In the genomic region with DNA sequence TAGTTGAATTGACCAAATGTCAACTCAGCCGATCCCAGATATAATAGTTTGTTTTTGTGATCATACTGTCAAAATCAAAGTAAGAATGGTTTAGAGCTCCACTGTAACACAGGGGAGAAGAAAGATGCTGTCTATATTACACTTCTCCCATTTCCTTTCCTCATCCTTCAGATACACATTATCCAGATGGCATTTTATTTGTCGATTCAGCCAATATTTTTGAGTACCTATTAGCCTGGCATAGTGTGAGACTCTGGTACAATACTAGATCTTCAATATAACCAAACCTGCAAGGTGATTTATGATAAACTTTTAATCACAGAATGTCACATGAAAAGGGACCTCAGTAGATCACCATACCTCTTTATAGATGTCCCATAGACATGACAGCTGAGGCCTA, we compare ENCODE assay signal across 8 cellular contexts. TPM values are rescaled to one million over a fixed set of nuclear protein-coding genes. Genes with fewer than 3 reads are reported as not detected.
DNase-seq lines count a peak whose midpoint lies in the region; ATAC-seq and TF ChIP-seq lines count a peak whose summit lies in the region.

No MANE protein-coding gene starts in this region.

- H3K36me3 ChIP-seq in SU-DHL-6 (ENCODE audit: low read length) (0 out of 2 replicates have a peak, but pooled peaks cover 7% of the 10 kb centered on the region), fibroblast of lung (ENCODE audit: control insufficient read depth, insufficient read depth, low read length) (no peaks in the 10 kb centered on the region), skeletal muscle tissue (ENCODE audit: control insufficient read depth in 3 of 3, insufficient read depth in 3 of 3, low read length in 3 of 3) (peaks cover 0 to 13% (median 0%) of the 10 kb centered on the region in 3 donors)

- ATAC-seq in GM19328 (IDR thresholded peaks at IDR 0.05; ENCODE audit: unreplicated experiment): no peak
- no peak for ATAC-seq in HG02885 (IDR thresholded peaks at IDR 0.05; ENCODE audit: poor library complexity, unreplicated experiment)
- ATAC-seq in HG02623 (IDR thresholded peaks at IDR 0.05; ENCODE audit: unreplicated experiment): no peak

- TF ChIP-seq CTCF in SU-DHL-6 (IDR thresholded peaks at IDR 0.05; ENCODE audit: insufficient read depth, low read length, poor library complexity, severe bottlenecking) (no peak), fibroblast of lung (conservative IDR thresholded peaks at IDR 0.05 in 1 of 2, IDR thresholded peaks at IDR 0.05 in 1 of 2; ENCODE audit: low read depth in 1 of 2, low read length in 2 of 2) (no peak)

- H3K9me2 ChIP-seq in SU-DHL-6 (replicated peaks; ENCODE audit: insufficient read depth, low read length): no peaks in the 10 kb centered on the region

- H3K27me3 Mint-ChIP-seq in activated CD4-positive, alpha-beta T cell treated with anti-CD3 and anti-CD28 coated beads, Interleukin-2, amount 10 ng/mL, durations not matched to agents 24 days and 14 days: no peaks in the 10 kb centered on the region

- H3K36me3 Mint-ChIP-seq in activated CD4-positive, alpha-beta T cell treated with anti-CD3 and anti-CD28 coated beads, Interleukin-2, amount 10 ng/mL, durations not matched to agents 24 days and 14 days (ENCODE audit: low read depth): peaks cover 11% of the 10 kb centered on the region

- H3K27ac Mint-ChIP-seq in activated CD4-positive, alpha-beta T cell treated with anti-CD3 and anti-CD28 coated beads, Interleukin-2, amount 10 ng/mL, durations not matched to agents 24 days and 14 days: peak overlapping the region; percentile 16

- H3K27ac ChIP-seq in SU-DHL-6 (ENCODE audit: low read depth, low read length): 0 out of 2 replicates have a peak overlapping the region, but pooled peaks have one; percentile 4
- H3K27ac ChIP-seq in fibroblast of lung (ENCODE audit: insufficient read depth, low read length): no peak overlapping the region
- no peak overlapping the region for H3K27ac ChIP-seq in skeletal muscle tissue (ENCODE audit: low read depth, low read length)

- H3K9me3 ChIP-seq in SU-DHL-6 (ENCODE audit: insufficient read depth, low read length) (no peaks in the 10 kb centered on the region), fibroblast of lung (ENCODE audit: control insufficient read depth, insufficient read depth, low read depth, low read length) (no peaks in the 10 kb centered on the region), skeletal muscle tissue (ENCODE audit: control insufficient read depth in 3 of 3, low read length in 3 of 3) (no peaks in the 10 kb centered on the region)

- no peaks in the 10 kb centered on the region for H3K4me1 ChIP-seq in fibroblast of lung (ENCODE audit: control insufficient read depth, extremely low read depth, insufficient read depth, low read length)
- H3K4me1 ChIP-seq in skeletal muscle tissue (ENCODE audit: control insufficient read depth in 3 of 3, insufficient read depth in 3 of 3, low read length in 3 of 3): peaks cover 14 to 22% (median 16%) of the 10 kb centered on the region in 3 donors

- intact Hi-C loops in activated CD4-positive, alpha-beta T cell treated with anti-CD3 and anti-CD28 coated beads, Interleukin-2, amount 10 ng/mL, durations not matched to agents 24 days and 14 days (cut with micrococcal nuclease): no loop called here

- DNase-seq in activated CD4-positive, alpha-beta T cell treated with anti-CD3 and anti-CD28 coated beads, Interleukin-2, amount 10 ng/mL, durations not matched to agents 24 days and 14 days: no peak
- no peak for DNase-seq in activated CD4-positive, alpha-beta T cell treated with anti-CD3 and anti-CD28 coated beads for 4 hours
- no peak for DNase-seq in fibroblast of lung (ENCODE audit: low read depth in 2 of 2)

- no peaks in the 10 kb centered on the region for H3K27me3 ChIP-seq in SU-DHL-6 (ENCODE audit: low read length)
- H3K27me3 ChIP-seq in fibroblast of lung (ENCODE audit: control insufficient read depth, insufficient read depth, low read length): no peaks in the 10 kb centered on the region
- H3K27me3 ChIP-seq in skeletal muscle tissue (ENCODE audit: control insufficient read depth in 3 of 3, insufficient read depth in 3 of 3, low read length in 3 of 3): no peaks in the 10 kb centered on the region

- H3K9me3 Mint-ChIP-seq in activated CD4-positive, alpha-beta T cell treated with anti-CD3 and anti-CD28 coated beads, Interleukin-2, amount 10 ng/mL, durations not matched to agents 24 days and 14 days: no peaks in the 10 kb centered on the region

- H3F3A ChIP-seq in SU-DHL-6 (ENCODE audit: insufficient read depth): peaks cover 21% of the 10 kb centered on the region

- H3K4me1 Mint-ChIP-seq in activated CD4-positive, alpha-beta T cell treated with anti-CD3 and anti-CD28 coated beads, Interleukin-2, amount 10 ng/mL, durations not matched to agents 24 days and 14 days: peaks cover 40% of the 10 kb centered on the region

- H3K4me2 ChIP-seq in SU-DHL-6 (ENCODE audit: low read depth, low read length, poor library complexity, severe bottlenecking): peak overlapping the region; percentile 66
- H3K4me2 ChIP-seq in fibroblast of lung (ENCODE audit: extremely low read depth, insufficient read depth, low read length): peak overlapping the region; percentile 91

- H3K4me3 Mint-ChIP-seq in activated CD4-positive, alpha-beta T cell treated with anti-CD3 and anti-CD28 coated beads, Interleukin-2, amount 10 ng/mL, durations not matched to agents 24 days and 14 days: peak overlapping the region; percentile 100

- H3K9ac ChIP-seq in SU-DHL-6 (ENCODE audit: low read length) (peak overlapping the region; percentile 81; the same call in 1 of the 2 replicates), fibroblast of lung (ENCODE audit: insufficient read depth, low read length) (no peak overlapping the region), skeletal muscle tissue (ENCODE audit: low read depth in 1 of 3, low read length in 3 of 3) (peak overlapping the region in 2 of 3 donors; percentile 10 to 87)

- H3K79me2 ChIP-seq in SU-DHL-6 (ENCODE audit: insufficient read depth, low read length) (peaks cover 40% of the 10 kb centered on the region), fibroblast of lung (ENCODE audit: control insufficient read depth, insufficient read depth, low read length) (peaks cover 27% of the 10 kb centered on the region)

- no peak overlapping the region for H2AFZ ChIP-seq in SU-DHL-6 (ENCODE audit: low read depth, low read length, severe bottlenecking)
- H2AFZ ChIP-seq in fibroblast of lung (ENCODE audit: low read length): no peak overlapping the region

- H3K4me3 ChIP-seq in SU-DHL-6 (ENCODE audit: insufficient read depth, low read length, poor library complexity, severe bottlenecking): peak overlapping the region; percentile 76
- peak overlapping the region in 3 of 4 experiments; percentile 87 to 90 (median 88) for H3K4me3 ChIP-seq in fibroblast of lung (replicated peaks in 1 of 4; ENCODE audit: control extremely low read depth in 1 of 4, insufficient read depth in 1 of 4, low read depth in 3 of 4, low read length in 4 of 4)
- H3K4me3 ChIP-seq in skeletal muscle tissue (ENCODE audit: low read length in 3 of 3): peak overlapping the region in 1 of 3 donors; percentile 8

- H4K20me1 ChIP-seq in SU-DHL-6 (ENCODE audit: low read depth, low read length): no peaks in the 10 kb centered on the region
- H4K20me1 ChIP-seq in fibroblast of lung (ENCODE audit: control insufficient read depth, extremely low read depth, insufficient read depth, low read length): no peaks in the 10 kb centered on the region

RNA-seq across cellular contexts. Expression of gene FBXO9, which starts 1.7 kb away (rescaled TPM):
- total RNA-seq in activated CD4-positive, alpha-beta T cell treated with anti-CD3 and anti-CD28 coated beads, Interleukin-2, amount 10 ng/mL, durations not matched to agents 24 days and 14 days: 65.2 and 67.1 TPM in 2 replicates
- total RNA-seq in fibroblast of lung: 35.7 and 44.8 TPM in 2 replicates
- polyA plus RNA-seq in fibroblast of lung: 49.9 and 65.2 TPM in 2 replicates
- 42.4 and 45.2 TPM in 2 replicates for polyA plus RNA-seq in fibroblast of lung (2012)
- 24.3 and 52.5 TPM in 2 replicates for polyA minus RNA-seq in fibroblast of lung (ENCODE audit: low replicate concordance)
- total RNA-seq in skeletal muscle tissue: 30.8 TPM

RNA-seq across cellular contexts. Expression of gene CILK1, which starts 5.2 kb away (rescaled TPM):
- 10.2 TPM in 2 replicates for total RNA-seq in activated CD4-positive, alpha-beta T cell treated with anti-CD3 and anti-CD28 coated beads, Interleukin-2, amount 10 ng/mL, durations not matched to agents 24 days and 14 days
- total RNA-seq in fibroblast of lung (6.7 and 10.1 TPM in 2 replicates), skeletal muscle tissue (6.3 TPM)
- 15.4 and 16.4 TPM in 2 replicates for polyA plus RNA-seq in fibroblast of lung
- polyA plus RNA-seq in fibroblast of lung (2012): 8.6 TPM in 2 replicates
- polyA minus RNA-seq in fibroblast of lung (ENCODE audit: low replicate concordance): 3.2 and 9.0 TPM in 2 replicates
